5 cellular contexts compared by ENCODE assay signal in the genomic region with DNA sequence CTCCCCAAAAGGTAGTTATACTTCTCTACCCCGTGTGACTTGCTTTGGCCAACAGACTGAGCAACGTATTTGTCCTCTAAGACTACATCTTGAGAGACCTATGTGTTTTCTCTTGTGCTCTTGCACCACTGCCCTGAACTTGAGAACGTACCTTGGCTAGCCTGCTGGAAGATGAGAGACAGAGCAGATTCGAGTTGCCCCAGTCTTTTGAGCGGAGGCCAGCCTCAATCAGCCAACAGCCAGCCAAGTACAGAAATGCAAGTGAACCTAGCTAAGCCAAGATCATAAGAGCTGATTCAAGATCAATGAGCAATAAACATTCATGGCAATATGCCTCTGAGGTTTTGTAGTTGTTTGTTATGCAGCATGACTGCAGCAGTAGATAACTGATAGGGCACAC.
"Had no signal": no experiment of that assay in that cellular context is flagged by ENCODE, and none has a peak within 500 bp of the region (broad histone marks: within the 10 kb centered on the region; RNA-seq: fewer than 3 reads in every experiment).

No MANE protein-coding gene starts in this region.

- DNase-seq: H9, HCEC 1CT, KBM-7 had no signal

- H3K27ac Mint-ChIP-seq: GM23338, H9, IgD-negative memory B cell had no signal

- H3K4me3 Mint-ChIP-seq: GM23338, H9, IgD-negative memory B cell had no signal

- H3K27me3 Mint-ChIP-seq: IgD-negative memory B cell had no signal

- H3K36me3 Mint-ChIP-seq: IgD-negative memory B cell had no signal

- H3K4me1 Mint-ChIP-seq: GM23338, H9, IgD-negative memory B cell had no signal
